8 cellular contexts compared by ENCODE assay signal in genomic region chr22:26835929-26836528, GRCh38.
DNase-seq lines count a peak whose midpoint lies in the region; ATAC-seq, FAIRE-seq and TF ChIP-seq lines count a peak whose summit lies in the region.

No MANE protein-coding gene starts in this region.

- H3K36me3 ChIP-seq in kidney (ENCODE audit: control insufficient read depth in 1 of 2, insufficient read depth in 2 of 2, low read length in 2 of 2) = no peaks in the 10 kb centered on the region

- peak; percentile 59 for FAIRE-seq in GM18507 (lab: Jason Lieb, UNC)
- no peak for FAIRE-seq in kidney (lab: Jason Lieb, UNC)

- no peak for ATAC-seq in GM21526 (IDR thresholded peaks at IDR 0.05; ENCODE audit: low FRiP score, unreplicated experiment)

- no peak overlapping the region for H3K4me3 ChIP-seq in astrocyte of the cerebellum (ENCODE audit: low read depth, low read length)
- H3K4me3 ChIP-seq in kidney (ENCODE audit: low read length in 2 of 2) = no peak overlapping the region

- no peak overlapping the region for H3K9ac ChIP-seq in kidney (ENCODE audit: low read length in 2 of 2)

- TF ChIP-seq CTCF in astrocyte of the cerebellum (IDR thresholded peaks at IDR 0.05; ENCODE audit: low read depth, low read length, missing control alignments) = peak; percentile 48
- peak; percentile 41 for TF ChIP-seq CTCF in kidney (IDR thresholded peaks at IDR 0.05; ENCODE audit: borderline replicate concordance, extremely low read depth, insufficient read depth)

- in situ Hi-C loops in astrocyte of the cerebellum (cut with HindIII; ENCODE audit: low sequenced_read_pairs) = no loop called here

- DNase-seq in AML-193 (lab: John Stamatoyannopoulos, UW) = peak; percentile 17 to 38
- peak; percentile 26 for DNase-seq in GM18507 (ENCODE audit: extremely low spot score, insufficient read length, low read depth)
- DNase-seq in RPMI7951 (ENCODE audit: low read depth) = peak; percentile 37
- DNase-seq in astrocyte of the cerebellum (ENCODE audit: low read depth) = no peak
- no peak for DNase-seq in kidney
- peak; percentile 23 to 45 (median 37) for DNase-seq in stimulated activated CD4-positive, alpha-beta T cell treated with anti-CD3 and anti-CD28 coated beads, TNF-alpha, amount 100 ng/mL, for 48 hours (ENCODE audit: low read depth in 3 of 3)
- DNase-seq in posterior vena cava (ENCODE audit: low spot score) = no peak

- H3K4me1 ChIP-seq in kidney (ENCODE audit: control insufficient read depth in 1 of 2, insufficient read depth in 1 of 2, low read depth in 1 of 2, low read length in 2 of 2) = no peaks in the 10 kb centered on the region

- intact Hi-C loops in kidney (cut with DNase I) (no loop called here), posterior vena cava (cut with DNase I) (no loop called here)

- H3K27ac ChIP-seq in kidney (ENCODE audit: low read depth in 2 of 2, low read length in 2 of 2) = no peak overlapping the region

- no peaks in the 10 kb centered on the region for H3K9me3 ChIP-seq in kidney (ENCODE audit: control insufficient read depth in 1 of 2, low read length in 2 of 2)

Comparison
In these comparisons a context has a peak if more than half of its experiments do, and no peak if none do; other contexts are left out.
1. DNase-seq: peak in AML-193 (2 of 2), GM18507 (single experiment), RPMI7951 (single experiment) and stimulated activated CD4-positive, alpha-beta T cell treated with anti-CD3 and anti-CD28 coated beads, TNF-alpha, amount 100 ng/mL, for 48 hours (3 of 3); none in astrocyte of the cerebellum (single experiment), kidney (single experiment) and posterior vena cava (single experiment).